Comparison of ENCODE assay signal across 8 cellular contexts in the genomic region with DNA sequence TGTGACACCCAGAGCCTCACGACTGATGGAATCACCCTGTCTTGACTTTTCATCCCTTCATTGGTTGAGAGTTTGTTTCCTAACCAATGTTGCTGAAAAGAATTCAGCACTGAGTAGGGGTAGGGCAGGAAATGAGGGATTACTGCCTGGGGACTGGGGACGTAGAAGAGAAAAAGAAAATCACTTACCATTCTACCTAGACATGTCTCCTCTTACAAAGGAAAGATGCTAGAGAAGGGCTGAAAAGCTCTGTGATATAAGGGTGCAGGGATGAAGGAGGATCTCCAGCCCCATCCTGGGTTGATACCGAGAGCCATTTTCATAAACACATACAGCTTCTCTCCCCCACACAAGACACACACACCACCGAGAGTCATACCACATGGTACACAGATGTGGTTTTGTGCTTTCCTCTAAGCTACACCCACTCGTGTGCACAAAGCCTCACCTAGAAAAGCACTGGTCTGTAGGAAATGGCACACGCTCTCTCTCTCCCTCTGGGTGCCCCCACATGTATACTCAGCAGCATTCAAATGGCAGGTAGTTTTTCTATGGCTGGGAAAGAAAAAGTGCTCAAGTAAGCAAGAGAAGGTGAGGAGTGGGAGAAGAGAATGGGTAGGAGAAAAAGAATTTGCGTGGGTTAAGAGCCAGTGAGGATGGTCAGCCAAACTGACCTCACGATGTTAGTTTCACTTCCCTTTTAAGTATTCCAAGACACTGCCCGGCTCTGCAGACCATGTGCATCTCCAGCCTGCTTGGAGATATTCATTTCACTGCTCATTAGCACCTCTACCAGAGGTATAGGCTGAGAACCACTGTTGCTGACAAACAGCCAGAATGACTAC.
DNase-seq lines count a peak whose midpoint lies in the region; ATAC-seq and TF ChIP-seq lines count a peak whose summit lies in the region.

No MANE protein-coding gene starts in this region.

- H3K9ac ChIP-seq in colonic mucosa (ENCODE audit: low read depth in 2 of 2, low read length in 2 of 2), result no peak overlapping the region

- peaks cover 53% of the 10 kb centered on the region for H4K20me1 ChIP-seq in osteoblast (ENCODE audit: insufficient read depth, low read length)

- peak overlapping the region; percentile 25 for H3K27ac ChIP-seq in colonic mucosa
- H3K27ac ChIP-seq in osteoblast (ENCODE audit: low read depth, low read length), result peak overlapping the region; percentile 74

- peak overlapping the region; percentile 78 for H3K4me2 ChIP-seq in osteoblast (ENCODE audit: insufficient read depth, low read length)

- H2AFZ ChIP-seq in osteoblast (ENCODE audit: low read length), result no peak overlapping the region

- DNase-seq in NCI-H526 treated with DMSO at 0.1 percent for 48 hours (lab: John Stamatoyannopoulos, UW) (peak; percentile 32), colonic mucosa (no peak), osteoblast (ENCODE audit: insufficient read length, low spot score, missing footprints) (no peak), H4 (ENCODE audit: low spot score) (no peak), NCI-H2107 treated with DMSO at 0.1 percent for 48 hours (lab: John Stamatoyannopoulos, UW; ENCODE audit: unreplicated experiment) (no peak)

- H3K36me3 ChIP-seq in colonic mucosa, result no peaks in the 10 kb centered on the region
- peaks cover 81% of the 10 kb centered on the region for H3K36me3 ChIP-seq in osteoblast (ENCODE audit: insufficient read depth, low read length)

- intact Hi-C loops in colonic mucosa (cut with DNase I), result no loop called here

- no peaks in the 10 kb centered on the region for H3K9me3 ChIP-seq in colonic mucosa
- no peaks in the 10 kb centered on the region for H3K9me3 ChIP-seq in osteoblast (ENCODE audit: low read depth, low read length)

- H3K79me2 ChIP-seq in osteoblast (ENCODE audit: insufficient read depth, low read length), result peaks cover 98% of the 10 kb centered on the region

- H3K4me3 ChIP-seq in colonic mucosa, result no peak overlapping the region
- H3K4me3 ChIP-seq in osteoblast (ENCODE audit: insufficient read depth, low read length), result peak overlapping the region; percentile 48

- ATAC-seq in GM19395 (IDR thresholded peaks at IDR 0.05; ENCODE audit: unreplicated experiment) (peak; percentile 76), HG03469 (IDR thresholded peaks at IDR 0.05; ENCODE audit: unreplicated experiment) (no peak), HG03159 (IDR thresholded peaks at IDR 0.05; ENCODE audit: unreplicated experiment) (no peak)

- TF ChIP-seq CTCF in colonic mucosa (IDR thresholded peaks at IDR 0.05), result no peak
- TF ChIP-seq CTCF in osteoblast (IDR thresholded peaks at IDR 0.05; ENCODE audit: extremely low read depth, low read depth, low read length), result no peak

- H3K4me1 ChIP-seq in colonic mucosa, result no peaks in the 10 kb centered on the region
- H3K4me1 ChIP-seq in osteoblast (ENCODE audit: insufficient read depth, low read length), result peaks cover 44% of the 10 kb centered on the region

- H3K27me3 ChIP-seq in colonic mucosa (no peaks in the 10 kb centered on the region), osteoblast (ENCODE audit: insufficient read depth, low read length) (no peaks in the 10 kb centered on the region)
